In genomic region chr4:95754667-95755066, GRCh38 we compare ENCODE assay signal across 36 cellular contexts.
"Had no signal": no experiment of that assay in that cellular context is flagged by ENCODE, and none has a peak within 500 bp of the region (broad histone marks: within the 10 kb centered on the region; RNA-seq: fewer than 3 reads in every experiment).

No MANE protein-coding gene starts in this region.

- H3K36me3 ChIP-seq: MG63 had no signal

- H3K9me3 ChIP-seq: MG63 had no signal

- H3K4me3 ChIP-seq: MG63 had no signal

- DNase-seq: Karpas-422, Kasumi-1, MG63, MM.1S, MV-4-11, NCI-H1048, NCI-H1092, NCI-H1092 treated with DMSO at 0.1 percent for 48 hours, NCI-H1105, NCI-H1105 treated with DMSO at 0.1 percent for 48 hours, NCI-H1417, NCI-H1417 treated with DMSO at 0.1 percent for 48 hours, NCI-H1436, NCI-H1436 treated with DMSO at 0.1 percent for 48 hours, NCI-H146, NCI-H1694, NCI-H1694 treated with DMSO at 0.1 percent for 48 hours, NCI-H187, NCI-H187 treated with DMSO at 0.1 percent for 48 hours, NCI-H1930, NCI-H2029, NCI-H2029 treated with DMSO at 0.1 percent for 48 hours, NCI-H2081, NCI-H2081 treated with DMSO at 0.1 percent for 48 hours, NCI-H2107, NCI-H2171, NCI-H2171 treated with DMSO at 0.1 percent for 48 hours, NCI-H2227 treated with DMSO at 0.1 percent for 48 hours, NCI-H226, NCI-H345, NCI-H446, NCI-H446 treated with DMSO at 0.1 percent for 48 hours, NCI-H510A, NCI-H510A treated with DMSO at 0.1 percent for 48 hours, NCI-H524, NCI-H524 treated with DMSO at 0.1 percent for 48 hours had no signal

- H3K27me3 ChIP-seq: MG63 had no signal
